1 cellular context compared by ENCODE assay signal in the genomic region with DNA sequence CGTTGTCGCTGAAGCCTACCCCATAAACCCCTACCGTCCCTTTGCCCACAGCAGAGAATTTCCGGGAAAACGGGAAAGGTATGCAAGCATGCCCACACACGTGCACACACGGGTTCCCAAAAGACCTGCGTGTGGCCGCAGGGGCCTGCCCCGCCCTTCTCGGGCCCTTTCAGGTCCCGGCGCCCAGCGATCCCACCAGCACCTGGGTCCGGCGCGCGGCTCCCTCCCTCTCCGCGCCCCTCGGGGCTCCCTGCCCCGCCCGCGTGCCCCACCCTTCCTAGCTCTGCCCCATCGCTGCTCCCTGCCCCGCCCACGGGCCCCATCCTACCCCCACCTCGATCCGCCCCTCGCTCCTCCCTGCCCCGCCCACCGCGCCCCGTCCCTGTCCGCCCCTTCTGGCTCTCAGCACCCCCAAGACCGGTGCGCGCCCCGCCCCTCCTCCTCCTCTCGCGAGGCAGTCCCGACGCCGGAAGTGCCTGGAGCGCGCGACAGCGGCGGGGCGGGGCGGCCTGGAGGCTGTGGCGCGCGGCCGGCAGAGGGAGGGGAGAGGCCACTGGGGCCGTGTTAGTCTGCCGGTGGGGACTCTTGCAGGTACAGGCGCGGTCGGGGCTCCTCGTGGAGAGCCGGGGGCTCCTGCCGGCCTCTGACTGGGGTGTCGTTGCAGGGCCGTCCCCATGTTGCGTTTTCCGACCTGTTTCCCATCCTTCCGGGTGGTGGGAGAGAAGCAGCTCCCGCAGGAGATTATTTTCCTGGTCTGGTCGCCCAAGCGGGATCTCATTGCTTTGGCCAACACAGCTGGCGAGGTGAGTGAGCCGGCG.
TF ChIP-seq lines count a peak whose summit lies in the region.

A gene with protein sequence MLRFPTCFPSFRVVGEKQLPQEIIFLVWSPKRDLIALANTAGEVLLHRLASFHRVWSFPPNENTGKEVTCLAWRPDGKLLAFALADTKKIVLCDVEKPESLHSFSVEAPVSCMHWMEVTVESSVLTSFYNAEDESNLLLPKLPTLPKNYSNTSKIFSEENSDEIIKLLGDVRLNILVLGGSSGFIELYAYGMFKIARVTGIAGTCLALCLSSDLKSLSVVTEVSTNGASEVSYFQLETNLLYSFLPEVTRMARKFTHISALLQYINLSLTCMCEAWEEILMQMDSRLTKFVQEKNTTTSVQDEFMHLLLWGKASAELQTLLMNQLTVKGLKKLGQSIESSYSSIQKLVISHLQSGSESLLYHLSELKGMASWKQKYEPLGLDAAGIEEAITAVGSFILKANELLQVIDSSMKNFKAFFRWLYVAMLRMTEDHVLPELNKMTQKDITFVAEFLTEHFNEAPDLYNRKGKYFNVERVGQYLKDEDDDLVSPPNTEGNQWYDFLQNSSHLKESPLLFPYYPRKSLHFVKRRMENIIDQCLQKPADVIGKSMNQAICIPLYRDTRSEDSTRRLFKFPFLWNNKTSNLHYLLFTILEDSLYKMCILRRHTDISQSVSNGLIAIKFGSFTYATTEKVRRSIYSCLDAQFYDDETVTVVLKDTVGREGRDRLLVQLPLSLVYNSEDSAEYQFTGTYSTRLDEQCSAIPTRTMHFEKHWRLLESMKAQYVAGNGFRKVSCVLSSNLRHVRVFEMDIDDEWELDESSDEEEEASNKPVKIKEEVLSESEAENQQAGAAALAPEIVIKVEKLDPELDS (plus strand): TSS at position 510 of the 818 bp plus-strand sequence. CDS start 165 bp downstream, at position 675.

TF ChIP-seq in K562, 482 proteins besides CTCF, POLR2A, EP300 and RAD21 (continued from another document and continues in another):
- TF ChIP-seq, protein P1, sequence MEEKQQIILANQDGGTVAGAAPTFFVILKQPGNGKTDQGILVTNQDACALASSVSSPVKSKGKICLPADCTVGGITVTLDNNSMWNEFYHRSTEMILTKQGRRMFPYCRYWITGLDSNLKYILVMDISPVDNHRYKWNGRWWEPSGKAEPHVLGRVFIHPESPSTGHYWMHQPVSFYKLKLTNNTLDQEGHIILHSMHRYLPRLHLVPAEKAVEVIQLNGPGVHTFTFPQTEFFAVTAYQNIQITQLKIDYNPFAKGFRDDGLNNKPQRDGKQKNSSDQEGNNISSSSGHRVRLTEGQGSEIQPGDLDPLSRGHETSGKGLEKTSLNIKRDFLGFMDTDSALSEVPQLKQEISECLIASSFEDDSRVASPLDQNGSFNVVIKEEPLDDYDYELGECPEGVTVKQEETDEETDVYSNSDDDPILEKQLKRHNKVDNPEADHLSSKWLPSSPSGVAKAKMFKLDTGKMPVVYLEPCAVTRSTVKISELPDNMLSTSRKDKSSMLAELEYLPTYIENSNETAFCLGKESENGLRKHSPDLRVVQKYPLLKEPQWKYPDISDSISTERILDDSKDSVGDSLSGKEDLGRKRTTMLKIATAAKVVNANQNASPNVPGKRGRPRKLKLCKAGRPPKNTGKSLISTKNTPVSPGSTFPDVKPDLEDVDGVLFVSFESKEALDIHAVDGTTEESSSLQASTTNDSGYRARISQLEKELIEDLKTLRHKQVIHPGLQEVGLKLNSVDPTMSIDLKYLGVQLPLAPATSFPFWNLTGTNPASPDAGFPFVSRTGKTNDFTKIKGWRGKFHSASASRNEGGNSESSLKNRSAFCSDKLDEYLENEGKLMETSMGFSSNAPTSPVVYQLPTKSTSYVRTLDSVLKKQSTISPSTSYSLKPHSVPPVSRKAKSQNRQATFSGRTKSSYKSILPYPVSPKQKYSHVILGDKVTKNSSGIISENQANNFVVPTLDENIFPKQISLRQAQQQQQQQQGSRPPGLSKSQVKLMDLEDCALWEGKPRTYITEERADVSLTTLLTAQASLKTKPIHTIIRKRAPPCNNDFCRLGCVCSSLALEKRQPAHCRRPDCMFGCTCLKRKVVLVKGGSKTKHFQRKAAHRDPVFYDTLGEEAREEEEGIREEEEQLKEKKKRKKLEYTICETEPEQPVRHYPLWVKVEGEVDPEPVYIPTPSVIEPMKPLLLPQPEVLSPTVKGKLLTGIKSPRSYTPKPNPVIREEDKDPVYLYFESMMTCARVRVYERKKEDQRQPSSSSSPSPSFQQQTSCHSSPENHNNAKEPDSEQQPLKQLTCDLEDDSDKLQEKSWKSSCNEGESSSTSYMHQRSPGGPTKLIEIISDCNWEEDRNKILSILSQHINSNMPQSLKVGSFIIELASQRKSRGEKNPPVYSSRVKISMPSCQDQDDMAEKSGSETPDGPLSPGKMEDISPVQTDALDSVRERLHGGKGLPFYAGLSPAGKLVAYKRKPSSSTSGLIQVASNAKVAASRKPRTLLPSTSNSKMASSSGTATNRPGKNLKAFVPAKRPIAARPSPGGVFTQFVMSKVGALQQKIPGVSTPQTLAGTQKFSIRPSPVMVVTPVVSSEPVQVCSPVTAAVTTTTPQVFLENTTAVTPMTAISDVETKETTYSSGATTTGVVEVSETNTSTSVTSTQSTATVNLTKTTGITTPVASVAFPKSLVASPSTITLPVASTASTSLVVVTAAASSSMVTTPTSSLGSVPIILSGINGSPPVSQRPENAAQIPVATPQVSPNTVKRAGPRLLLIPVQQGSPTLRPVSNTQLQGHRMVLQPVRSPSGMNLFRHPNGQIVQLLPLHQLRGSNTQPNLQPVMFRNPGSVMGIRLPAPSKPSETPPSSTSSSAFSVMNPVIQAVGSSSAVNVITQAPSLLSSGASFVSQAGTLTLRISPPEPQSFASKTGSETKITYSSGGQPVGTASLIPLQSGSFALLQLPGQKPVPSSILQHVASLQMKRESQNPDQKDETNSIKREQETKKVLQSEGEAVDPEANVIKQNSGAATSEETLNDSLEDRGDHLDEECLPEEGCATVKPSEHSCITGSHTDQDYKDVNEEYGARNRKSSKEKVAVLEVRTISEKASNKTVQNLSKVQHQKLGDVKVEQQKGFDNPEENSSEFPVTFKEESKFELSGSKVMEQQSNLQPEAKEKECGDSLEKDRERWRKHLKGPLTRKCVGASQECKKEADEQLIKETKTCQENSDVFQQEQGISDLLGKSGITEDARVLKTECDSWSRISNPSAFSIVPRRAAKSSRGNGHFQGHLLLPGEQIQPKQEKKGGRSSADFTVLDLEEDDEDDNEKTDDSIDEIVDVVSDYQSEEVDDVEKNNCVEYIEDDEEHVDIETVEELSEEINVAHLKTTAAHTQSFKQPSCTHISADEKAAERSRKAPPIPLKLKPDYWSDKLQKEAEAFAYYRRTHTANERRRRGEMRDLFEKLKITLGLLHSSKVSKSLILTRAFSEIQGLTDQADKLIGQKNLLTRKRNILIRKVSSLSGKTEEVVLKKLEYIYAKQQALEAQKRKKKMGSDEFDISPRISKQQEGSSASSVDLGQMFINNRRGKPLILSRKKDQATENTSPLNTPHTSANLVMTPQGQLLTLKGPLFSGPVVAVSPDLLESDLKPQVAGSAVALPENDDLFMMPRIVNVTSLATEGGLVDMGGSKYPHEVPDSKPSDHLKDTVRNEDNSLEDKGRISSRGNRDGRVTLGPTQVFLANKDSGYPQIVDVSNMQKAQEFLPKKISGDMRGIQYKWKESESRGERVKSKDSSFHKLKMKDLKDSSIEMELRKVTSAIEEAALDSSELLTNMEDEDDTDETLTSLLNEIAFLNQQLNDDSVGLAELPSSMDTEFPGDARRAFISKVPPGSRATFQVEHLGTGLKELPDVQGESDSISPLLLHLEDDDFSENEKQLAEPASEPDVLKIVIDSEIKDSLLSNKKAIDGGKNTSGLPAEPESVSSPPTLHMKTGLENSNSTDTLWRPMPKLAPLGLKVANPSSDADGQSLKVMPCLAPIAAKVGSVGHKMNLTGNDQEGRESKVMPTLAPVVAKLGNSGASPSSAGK (IDR thresholded peaks at IDR 0.05): 0 out of 2 replicates have a peak, but pooled peaks have one; percentile 36
- TF ChIP-seq ATF7 (IDR thresholded peaks at IDR 0.05): 0 out of 2 replicates have a peak, but pooled peaks have one; percentile 27
- TF ChIP-seq ZNF589 (CRISPR knock-in tag; IDR thresholded peaks at IDR 0.05; ENCODE audit: low read depth): no peak
- no peak for TF ChIP-seq NFE2L1 (tag; IDR thresholded peaks at IDR 0.05; ENCODE audit: borderline replicate concordance, low read depth)
- TF ChIP-seq GABPB1 (CRISPR knock-in tag; IDR thresholded peaks at IDR 0.05): peak; percentile 89
- TF ChIP-seq SLC30A9 (CRISPR knock-in tag; IDR thresholded peaks at IDR 0.05): no peak
- TF ChIP-seq, protein P2, sequence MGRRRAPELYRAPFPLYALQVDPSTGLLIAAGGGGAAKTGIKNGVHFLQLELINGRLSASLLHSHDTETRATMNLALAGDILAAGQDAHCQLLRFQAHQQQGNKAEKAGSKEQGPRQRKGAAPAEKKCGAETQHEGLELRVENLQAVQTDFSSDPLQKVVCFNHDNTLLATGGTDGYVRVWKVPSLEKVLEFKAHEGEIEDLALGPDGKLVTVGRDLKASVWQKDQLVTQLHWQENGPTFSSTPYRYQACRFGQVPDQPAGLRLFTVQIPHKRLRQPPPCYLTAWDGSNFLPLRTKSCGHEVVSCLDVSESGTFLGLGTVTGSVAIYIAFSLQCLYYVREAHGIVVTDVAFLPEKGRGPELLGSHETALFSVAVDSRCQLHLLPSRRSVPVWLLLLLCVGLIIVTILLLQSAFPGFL (CRISPR knock-in tag; IDR thresholded peaks at IDR 0.05): no peak
- no peak for TF ChIP-seq U2AF1 (optimal IDR thresholded peaks at IDR 0.05; ENCODE audit: low read depth, low read length)
- TF ChIP-seq ZFPM2 (CRISPR knock-in tag; IDR thresholded peaks at IDR 0.05): no peak
- peak in 1 of 3 experiments; percentile 8 for TF ChIP-seq YY1 (IDR thresholded peaks at IDR 0.05; ENCODE audit: borderline replicate concordance in 1 of 3, control insufficient read depth in 1 of 3, extremely low read depth in 1 of 3, insufficient read depth in 3 of 3, insufficient read length in 1 of 3, insufficient replicate concordance in 2 of 3, low read depth in 1 of 3, low read length in 2 of 3)
- no peak for TF ChIP-seq FOXM1 (IDR thresholded peaks at IDR 0.05; ENCODE audit: low read depth)
- 0 out of 2 replicates have a peak, but pooled peaks have one; percentile 37 for TF ChIP-seq FOXM1 (CRISPR knock-in tag; IDR thresholded peaks at IDR 0.05; ENCODE audit: low read depth)
- TF ChIP-seq BRCA1 (IDR thresholded peaks at IDR 0.05): no peak
- TF ChIP-seq BRCA1 (CRISPR knock-in tag; IDR thresholded peaks at IDR 0.05): no peak
- TF ChIP-seq, protein P3, sequence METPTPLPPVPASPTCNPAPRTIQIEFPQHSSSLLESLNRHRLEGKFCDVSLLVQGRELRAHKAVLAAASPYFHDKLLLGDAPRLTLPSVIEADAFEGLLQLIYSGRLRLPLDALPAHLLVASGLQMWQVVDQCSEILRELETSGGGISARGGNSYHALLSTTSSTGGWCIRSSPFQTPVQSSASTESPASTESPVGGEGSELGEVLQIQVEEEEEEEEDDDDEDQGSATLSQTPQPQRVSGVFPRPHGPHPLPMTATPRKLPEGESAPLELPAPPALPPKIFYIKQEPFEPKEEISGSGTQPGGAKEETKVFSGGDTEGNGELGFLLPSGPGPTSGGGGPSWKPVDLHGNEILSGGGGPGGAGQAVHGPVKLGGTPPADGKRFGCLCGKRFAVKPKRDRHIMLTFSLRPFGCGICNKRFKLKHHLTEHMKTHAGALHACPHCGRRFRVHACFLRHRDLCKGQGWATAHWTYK (CRISPR knock-in tag; IDR thresholded peaks at IDR 0.05): no peak
- TF ChIP-seq MAZ (CRISPR knock-in tag; conservative IDR thresholded peaks at IDR 0.05 in 1 of 2, IDR thresholded peaks at IDR 0.05 in 1 of 2): peak; percentile 89 to 93
- TF ChIP-seq, protein P4, sequence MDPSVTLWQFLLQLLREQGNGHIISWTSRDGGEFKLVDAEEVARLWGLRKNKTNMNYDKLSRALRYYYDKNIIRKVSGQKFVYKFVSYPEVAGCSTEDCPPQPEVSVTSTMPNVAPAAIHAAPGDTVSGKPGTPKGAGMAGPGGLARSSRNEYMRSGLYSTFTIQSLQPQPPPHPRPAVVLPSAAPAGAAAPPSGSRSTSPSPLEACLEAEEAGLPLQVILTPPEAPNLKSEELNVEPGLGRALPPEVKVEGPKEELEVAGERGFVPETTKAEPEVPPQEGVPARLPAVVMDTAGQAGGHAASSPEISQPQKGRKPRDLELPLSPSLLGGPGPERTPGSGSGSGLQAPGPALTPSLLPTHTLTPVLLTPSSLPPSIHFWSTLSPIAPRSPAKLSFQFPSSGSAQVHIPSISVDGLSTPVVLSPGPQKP (CRISPR knock-in tag; IDR thresholded peaks at IDR 0.05): no peak
- TF ChIP-seq, protein P5, sequence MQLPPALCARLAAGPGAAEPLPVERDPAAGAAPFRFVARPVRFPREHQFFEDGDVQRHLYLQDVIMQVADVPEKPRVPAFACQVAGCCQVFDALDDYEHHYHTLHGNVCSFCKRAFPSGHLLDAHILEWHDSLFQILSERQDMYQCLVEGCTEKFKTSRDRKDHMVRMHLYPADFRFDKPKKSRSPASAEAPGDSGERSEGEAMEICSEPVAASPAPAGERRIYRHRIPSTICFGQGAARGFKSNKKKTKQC (CRISPR knock-in tag; IDR thresholded peaks at IDR 0.05): peak; percentile 26; the same call in 1 of the 2 replicates
- TF ChIP-seq YBX1 (IDR thresholded peaks at IDR 0.05): no peak
- TF ChIP-seq, protein P6, sequence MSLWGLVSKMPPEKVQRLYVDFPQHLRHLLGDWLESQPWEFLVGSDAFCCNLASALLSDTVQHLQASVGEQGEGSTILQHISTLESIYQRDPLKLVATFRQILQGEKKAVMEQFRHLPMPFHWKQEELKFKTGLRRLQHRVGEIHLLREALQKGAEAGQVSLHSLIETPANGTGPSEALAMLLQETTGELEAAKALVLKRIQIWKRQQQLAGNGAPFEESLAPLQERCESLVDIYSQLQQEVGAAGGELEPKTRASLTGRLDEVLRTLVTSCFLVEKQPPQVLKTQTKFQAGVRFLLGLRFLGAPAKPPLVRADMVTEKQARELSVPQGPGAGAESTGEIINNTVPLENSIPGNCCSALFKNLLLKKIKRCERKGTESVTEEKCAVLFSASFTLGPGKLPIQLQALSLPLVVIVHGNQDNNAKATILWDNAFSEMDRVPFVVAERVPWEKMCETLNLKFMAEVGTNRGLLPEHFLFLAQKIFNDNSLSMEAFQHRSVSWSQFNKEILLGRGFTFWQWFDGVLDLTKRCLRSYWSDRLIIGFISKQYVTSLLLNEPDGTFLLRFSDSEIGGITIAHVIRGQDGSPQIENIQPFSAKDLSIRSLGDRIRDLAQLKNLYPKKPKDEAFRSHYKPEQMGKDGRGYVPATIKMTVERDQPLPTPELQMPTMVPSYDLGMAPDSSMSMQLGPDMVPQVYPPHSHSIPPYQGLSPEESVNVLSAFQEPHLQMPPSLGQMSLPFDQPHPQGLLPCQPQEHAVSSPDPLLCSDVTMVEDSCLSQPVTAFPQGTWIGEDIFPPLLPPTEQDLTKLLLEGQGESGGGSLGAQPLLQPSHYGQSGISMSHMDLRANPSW (CRISPR knock-in tag; IDR thresholded peaks at IDR 0.05): no peak
- TF ChIP-seq, protein P7, sequence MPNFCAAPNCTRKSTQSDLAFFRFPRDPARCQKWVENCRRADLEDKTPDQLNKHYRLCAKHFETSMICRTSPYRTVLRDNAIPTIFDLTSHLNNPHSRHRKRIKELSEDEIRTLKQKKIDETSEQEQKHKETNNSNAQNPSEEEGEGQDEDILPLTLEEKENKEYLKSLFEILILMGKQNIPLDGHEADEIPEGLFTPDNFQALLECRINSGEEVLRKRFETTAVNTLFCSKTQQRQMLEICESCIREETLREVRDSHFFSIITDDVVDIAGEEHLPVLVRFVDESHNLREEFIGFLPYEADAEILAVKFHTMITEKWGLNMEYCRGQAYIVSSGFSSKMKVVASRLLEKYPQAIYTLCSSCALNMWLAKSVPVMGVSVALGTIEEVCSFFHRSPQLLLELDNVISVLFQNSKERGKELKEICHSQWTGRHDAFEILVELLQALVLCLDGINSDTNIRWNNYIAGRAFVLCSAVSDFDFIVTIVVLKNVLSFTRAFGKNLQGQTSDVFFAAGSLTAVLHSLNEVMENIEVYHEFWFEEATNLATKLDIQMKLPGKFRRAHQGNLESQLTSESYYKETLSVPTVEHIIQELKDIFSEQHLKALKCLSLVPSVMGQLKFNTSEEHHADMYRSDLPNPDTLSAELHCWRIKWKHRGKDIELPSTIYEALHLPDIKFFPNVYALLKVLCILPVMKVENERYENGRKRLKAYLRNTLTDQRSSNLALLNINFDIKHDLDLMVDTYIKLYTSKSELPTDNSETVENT (CRISPR knock-in tag; IDR thresholded peaks at IDR 0.05): peak; percentile 54; the same call in 1 of the 2 replicates
- peak; percentile 72 for TF ChIP-seq MYC (IDR thresholded peaks at IDR 0.05; ENCODE audit: low read depth, low read length)
- TF ChIP-seq MYC (CRISPR knock-in tag; IDR thresholded peaks at IDR 0.05; ENCODE audit: borderline replicate concordance, low read depth): no peak
